1 cellular context compared by ENCODE assay signal in genomic region chr20:14723614-14724013, GRCh38.
TF ChIP-seq lines count a peak whose summit lies in the region.

No MANE protein-coding gene starts in this region.

TF ChIP-seq in A549, 52 proteins besides CTCF, POLR2A, EP300 and RAD21 (continued from another document):
- TF ChIP-seq, protein P1, sequence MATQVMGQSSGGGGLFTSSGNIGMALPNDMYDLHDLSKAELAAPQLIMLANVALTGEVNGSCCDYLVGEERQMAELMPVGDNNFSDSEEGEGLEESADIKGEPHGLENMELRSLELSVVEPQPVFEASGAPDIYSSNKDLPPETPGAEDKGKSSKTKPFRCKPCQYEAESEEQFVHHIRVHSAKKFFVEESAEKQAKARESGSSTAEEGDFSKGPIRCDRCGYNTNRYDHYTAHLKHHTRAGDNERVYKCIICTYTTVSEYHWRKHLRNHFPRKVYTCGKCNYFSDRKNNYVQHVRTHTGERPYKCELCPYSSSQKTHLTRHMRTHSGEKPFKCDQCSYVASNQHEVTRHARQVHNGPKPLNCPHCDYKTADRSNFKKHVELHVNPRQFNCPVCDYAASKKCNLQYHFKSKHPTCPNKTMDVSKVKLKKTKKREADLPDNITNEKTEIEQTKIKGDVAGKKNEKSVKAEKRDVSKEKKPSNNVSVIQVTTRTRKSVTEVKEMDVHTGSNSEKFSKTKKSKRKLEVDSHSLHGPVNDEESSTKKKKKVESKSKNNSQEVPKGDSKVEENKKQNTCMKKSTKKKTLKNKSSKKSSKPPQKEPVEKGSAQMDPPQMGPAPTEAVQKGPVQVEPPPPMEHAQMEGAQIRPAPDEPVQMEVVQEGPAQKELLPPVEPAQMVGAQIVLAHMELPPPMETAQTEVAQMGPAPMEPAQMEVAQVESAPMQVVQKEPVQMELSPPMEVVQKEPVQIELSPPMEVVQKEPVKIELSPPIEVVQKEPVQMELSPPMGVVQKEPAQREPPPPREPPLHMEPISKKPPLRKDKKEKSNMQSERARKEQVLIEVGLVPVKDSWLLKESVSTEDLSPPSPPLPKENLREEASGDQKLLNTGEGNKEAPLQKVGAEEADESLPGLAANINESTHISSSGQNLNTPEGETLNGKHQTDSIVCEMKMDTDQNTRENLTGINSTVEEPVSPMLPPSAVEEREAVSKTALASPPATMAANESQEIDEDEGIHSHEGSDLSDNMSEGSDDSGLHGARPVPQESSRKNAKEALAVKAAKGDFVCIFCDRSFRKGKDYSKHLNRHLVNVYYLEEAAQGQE (IDR thresholded peaks at IDR 0.05): no peak
